Comparison of ENCODE assay signal across 8 cellular contexts in the genomic region with DNA sequence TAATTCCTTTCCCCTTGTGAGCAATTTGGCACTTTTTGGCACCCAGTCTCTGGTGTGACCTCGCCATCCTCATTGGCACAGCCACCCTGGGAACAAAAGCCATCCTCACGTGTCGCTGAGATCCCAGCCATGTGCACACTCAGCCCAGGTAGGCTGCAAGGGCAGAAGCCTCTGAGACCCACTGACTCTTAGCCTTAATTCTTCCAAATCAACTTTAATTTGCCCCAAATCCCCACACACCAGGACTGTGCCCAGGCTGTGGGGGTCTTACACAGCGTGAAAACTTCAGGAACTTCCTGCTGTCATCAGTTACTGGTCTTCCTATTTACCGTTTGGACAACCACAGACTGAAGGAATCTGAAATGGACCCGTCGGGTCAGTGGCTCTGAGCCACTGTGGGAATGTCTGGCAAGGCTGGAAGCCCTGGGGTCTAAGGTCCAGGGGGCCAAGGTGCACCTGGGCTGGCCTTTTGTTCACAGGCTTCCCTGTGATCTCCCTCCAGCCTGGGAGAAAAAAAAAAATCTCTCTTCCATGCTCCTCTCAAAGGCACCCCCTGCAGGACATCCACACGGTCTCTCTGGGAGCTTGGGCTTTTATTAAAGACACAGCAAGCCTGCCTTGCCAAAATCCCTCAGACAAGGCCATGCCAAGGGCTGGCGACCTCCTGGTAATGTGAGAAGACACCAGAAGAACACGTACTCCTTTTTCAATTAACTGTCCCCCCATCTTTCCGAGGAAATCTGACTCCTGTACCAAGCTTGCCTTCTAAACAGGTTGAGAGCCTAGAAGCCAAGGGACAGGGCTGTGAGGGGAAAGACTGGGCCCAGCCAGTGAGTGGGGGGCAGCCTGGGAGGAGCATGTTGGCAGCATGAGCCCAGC. TPM values are rescaled to one million over a fixed set of nuclear protein-coding genes. Genes with fewer than 3 reads are reported as not detected.
DNase-seq lines count a peak whose midpoint lies in the region; ATAC-seq and TF ChIP-seq lines count a peak whose summit lies in the region.

No MANE protein-coding gene starts in this region.

- peak; percentile 77 for DNase-seq in DMS53 (lab: John Stamatoyannopoulos, UW)
- DNase-seq in M059J (ENCODE audit: low read depth) = peak; percentile 80
- DNase-seq in adipocyte (ENCODE audit: low read depth) = peak; percentile 95
- DNase-seq in hepatic stellate cell (ENCODE audit: low spot score) = peak; percentile 88
- DNase-seq in tibial nerve (ENCODE audit: low spot score in 2 of 2) = peak; percentile 44 to 77
- no peak for DNase-seq in midbrain (lab: John Stamatoyannopoulos, UW)
- DNase-seq in KG1 (lab: John Stamatoyannopoulos, UW) = no peak

- H3K4me1 ChIP-seq in adipocyte (ENCODE audit: control insufficient read depth, insufficient read depth, low read length) = peaks cover 46% of the 10 kb centered on the region
- peaks cover 0 to 46% (median 0%) of the 10 kb centered on the region in 4 donors for H3K4me1 ChIP-seq in tibial nerve

- peak in 1 of 2 donors; percentile 14 for TF ChIP-seq EP300 in tibial nerve (IDR thresholded peaks at IDR 0.05)

- WGBS in tibial nerve, 2 donors = 45 to 50% methylated on average over 11 of the region's 11 CpGs

- no peaks in the 10 kb centered on the region for H3K27me3 ChIP-seq in adipocyte (replicated peaks; ENCODE audit: control insufficient read depth, insufficient read depth, low read length)
- no peaks in the 10 kb centered on the region for H3K27me3 ChIP-seq in tibial nerve

- no peak for TF ChIP-seq POLR2A in tibial nerve (IDR thresholded peaks at IDR 0.05)

- peak overlapping the region; percentile 54 for H3K9ac ChIP-seq in adipocyte (ENCODE audit: low read length)

- H3K9me3 ChIP-seq in adipocyte (ENCODE audit: control insufficient read depth, low read length) (no peaks in the 10 kb centered on the region), tibial nerve (no peaks in the 10 kb centered on the region)

- peak overlapping the region in 1 of 4 donors; percentile 22 for H3K27ac ChIP-seq in tibial nerve

- no peak for ATAC-seq in GM21576 (IDR thresholded peaks at IDR 0.05; ENCODE audit: unreplicated experiment)

- H3K4me3 ChIP-seq in adipocyte (ENCODE audit: low read length) = no peak overlapping the region
- H3K4me3 ChIP-seq in tibial nerve = no peak overlapping the region

- H3K36me3 ChIP-seq in adipocyte (ENCODE audit: control insufficient read depth, insufficient read depth, low read length, severe bottlenecking) (no peaks in the 10 kb centered on the region), tibial nerve (no peaks in the 10 kb centered on the region)

- TF ChIP-seq CTCF in tibial nerve (IDR thresholded peaks at IDR 0.05) = peak in 4 of 5 experiments; percentile 23 to 55 (median 37)

RNA-seq across cellular contexts. Expression of gene LAPTM4A, which starts 42.1 kb away (rescaled TPM):
- total RNA-seq in M059J (2014; rRNA removed; shearing (Covaris generic)) = 211 and 216 TPM in 2 replicates
- 100 to 1,000 TPM; 138 to 216 (median 191) TPM for total RNA-seq in tibial nerve

Comparison
In these comparisons a context has a peak if more than half of its experiments do, and no peak if none do; other contexts are left out.
1. DNase-seq: peak in DMS53 (single experiment), M059J (single experiment), adipocyte (single experiment), hepatic stellate cell (single experiment) and tibial nerve (2 of 2); none in midbrain (single experiment) and KG1 (single experiment).